ENCODE assay signal across 1 cellular context in the genomic region with DNA sequence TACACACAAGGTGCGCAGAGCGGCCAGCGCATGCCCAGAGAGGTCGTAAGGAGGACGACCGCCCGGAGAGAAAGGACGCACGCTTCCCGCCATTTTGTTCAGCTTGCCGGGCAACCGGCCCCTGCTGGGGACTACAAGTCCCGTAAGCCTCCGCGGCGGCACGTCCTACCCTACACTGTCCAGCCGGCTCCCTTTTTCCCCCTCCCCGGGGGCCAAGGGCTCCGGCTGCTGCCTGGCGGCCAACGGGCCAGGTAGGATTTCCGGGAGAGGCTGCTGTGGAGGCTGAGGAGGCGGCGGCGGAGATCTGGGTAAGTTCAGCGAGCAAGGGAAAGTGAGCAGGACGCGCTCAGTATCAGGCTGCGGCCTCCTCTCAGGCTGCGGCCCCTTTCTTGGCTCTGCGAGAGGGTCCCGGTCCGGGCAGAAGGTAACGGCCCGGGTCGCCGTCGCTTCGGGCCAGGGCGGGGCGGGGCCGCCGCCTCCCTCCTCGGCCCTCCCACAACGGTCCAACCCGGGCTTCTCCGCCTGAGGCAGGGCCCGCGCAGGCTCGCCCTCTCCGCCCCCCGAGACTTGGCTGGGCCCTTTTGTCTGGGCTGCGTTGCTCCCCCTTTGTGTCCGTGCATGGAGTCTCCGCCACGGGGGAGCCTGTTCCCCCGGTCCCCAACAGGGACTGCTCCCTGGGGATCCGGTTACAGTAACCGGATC.
TF ChIP-seq lines count a peak whose summit lies in the region.

Gene PHACTR4, plus strand, starts transcription at position 223 of the 702 bp plus-strand sequence. CDS start 37,708 bp downstream, outside the sequence.

TF ChIP-seq in HepG2, 621 proteins besides CTCF, POLR2A, EP300 and RAD21 (continued from another document and continues in another):
- no peak for TF ChIP-seq TRIM22 (IDR thresholded peaks at IDR 0.05)
- TF ChIP-seq MAX (IDR thresholded peaks at IDR 0.05), result peak; percentile 73; the same call in 1 of the 2 replicates
- TF ChIP-seq ZNF615 (CRISPR knock-in tag; IDR thresholded peaks at IDR 0.05; ENCODE audit: borderline replicate concordance), result 0 out of 2 replicates have a peak, but pooled peaks have one; percentile 5
- TF ChIP-seq, protein P1, sequence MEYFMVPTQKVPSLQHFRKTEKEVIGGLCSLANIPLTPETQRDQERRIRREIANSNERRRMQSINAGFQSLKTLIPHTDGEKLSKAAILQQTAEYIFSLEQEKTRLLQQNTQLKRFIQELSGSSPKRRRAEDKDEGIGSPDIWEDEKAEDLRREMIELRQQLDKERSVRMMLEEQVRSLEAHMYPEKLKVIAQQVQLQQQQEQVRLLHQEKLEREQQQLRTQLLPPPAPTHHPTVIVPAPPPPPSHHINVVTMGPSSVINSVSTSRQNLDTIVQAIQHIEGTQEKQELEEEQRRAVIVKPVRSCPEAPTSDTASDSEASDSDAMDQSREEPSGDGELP (IDR thresholded peaks at IDR 0.05; ENCODE audit: borderline replicate concordance, low read depth), result peak; percentile 65; the same call in 1 of the 2 replicates
- TF ChIP-seq, protein P2, sequence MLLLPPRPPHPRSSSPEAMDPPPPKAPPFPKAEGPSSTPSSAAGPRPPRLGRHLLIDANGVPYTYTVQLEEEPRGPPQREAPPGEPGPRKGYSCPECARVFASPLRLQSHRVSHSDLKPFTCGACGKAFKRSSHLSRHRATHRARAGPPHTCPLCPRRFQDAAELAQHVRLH (CRISPR knock-in tag; IDR thresholded peaks at IDR 0.05; ENCODE audit: borderline replicate concordance, low read depth), result peak; percentile 87
- no peak for TF ChIP-seq ZNF512 (CRISPR knock-in tag; IDR thresholded peaks at IDR 0.05)
- TF ChIP-seq SRY (CRISPR knock-in tag; IDR thresholded peaks at IDR 0.05), result peak; percentile 38; the same call in 1 of the 2 replicates
- no peak for TF ChIP-seq ZZZ3 (CRISPR knock-in tag; IDR thresholded peaks at IDR 0.05; ENCODE audit: borderline replicate concordance)
- no peak for TF ChIP-seq ZNF766 (CRISPR knock-in tag; IDR thresholded peaks at IDR 0.05; ENCODE audit: borderline replicate concordance)
- peak; percentile 33; the same call in 1 of the 2 replicates for TF ChIP-seq ZNF556 (CRISPR knock-in tag; IDR thresholded peaks at IDR 0.05; ENCODE audit: borderline replicate concordance)
- TF ChIP-seq ZBTB42 (CRISPR knock-in tag; IDR thresholded peaks at IDR 0.05), result no peak
- TF ChIP-seq, protein P3, sequence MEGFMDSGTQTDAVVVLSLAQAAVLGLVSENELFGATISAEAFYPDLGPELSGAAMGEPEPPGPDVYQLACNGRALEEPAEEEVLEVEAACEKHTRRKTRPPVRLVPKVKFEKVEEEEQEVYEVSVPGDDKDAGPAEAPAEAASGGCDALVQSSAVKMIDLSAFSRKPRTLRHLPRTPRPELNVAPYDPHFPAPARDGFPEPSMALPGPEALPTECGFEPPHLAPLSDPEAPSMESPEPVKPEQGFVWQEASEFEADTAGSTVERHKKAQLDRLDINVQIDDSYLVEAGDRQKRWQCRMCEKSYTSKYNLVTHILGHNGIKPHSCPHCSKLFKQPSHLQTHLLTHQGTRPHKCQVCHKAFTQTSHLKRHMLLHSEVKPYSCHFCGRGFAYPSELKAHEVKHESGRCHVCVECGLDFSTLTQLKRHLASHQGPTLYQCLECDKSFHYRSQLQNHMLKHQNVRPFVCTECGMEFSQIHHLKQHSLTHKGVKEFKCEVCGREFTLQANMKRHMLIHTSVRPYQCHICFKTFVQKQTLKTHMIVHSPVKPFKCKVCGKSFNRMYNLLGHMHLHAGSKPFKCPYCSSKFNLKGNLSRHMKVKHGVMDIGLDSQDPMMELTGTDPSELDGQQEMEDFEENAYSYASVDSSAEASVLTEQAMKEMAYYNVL (CRISPR knock-in tag; IDR thresholded peaks at IDR 0.05; ENCODE audit: borderline replicate concordance), result 0 out of 2 replicates have a peak, but pooled peaks have one; percentile 23
- no peak for TF ChIP-seq SNAI1 (CRISPR knock-in tag; IDR thresholded peaks at IDR 0.05; ENCODE audit: borderline replicate concordance)
- peak; percentile 92 for TF ChIP-seq NCOR1 (IDR thresholded peaks at IDR 0.05; ENCODE audit: borderline replicate concordance, low read length)
- no peak for TF ChIP-seq ELK4 (CRISPR knock-in tag; IDR thresholded peaks at IDR 0.05; ENCODE audit: borderline replicate concordance)
- TF ChIP-seq, protein P4, sequence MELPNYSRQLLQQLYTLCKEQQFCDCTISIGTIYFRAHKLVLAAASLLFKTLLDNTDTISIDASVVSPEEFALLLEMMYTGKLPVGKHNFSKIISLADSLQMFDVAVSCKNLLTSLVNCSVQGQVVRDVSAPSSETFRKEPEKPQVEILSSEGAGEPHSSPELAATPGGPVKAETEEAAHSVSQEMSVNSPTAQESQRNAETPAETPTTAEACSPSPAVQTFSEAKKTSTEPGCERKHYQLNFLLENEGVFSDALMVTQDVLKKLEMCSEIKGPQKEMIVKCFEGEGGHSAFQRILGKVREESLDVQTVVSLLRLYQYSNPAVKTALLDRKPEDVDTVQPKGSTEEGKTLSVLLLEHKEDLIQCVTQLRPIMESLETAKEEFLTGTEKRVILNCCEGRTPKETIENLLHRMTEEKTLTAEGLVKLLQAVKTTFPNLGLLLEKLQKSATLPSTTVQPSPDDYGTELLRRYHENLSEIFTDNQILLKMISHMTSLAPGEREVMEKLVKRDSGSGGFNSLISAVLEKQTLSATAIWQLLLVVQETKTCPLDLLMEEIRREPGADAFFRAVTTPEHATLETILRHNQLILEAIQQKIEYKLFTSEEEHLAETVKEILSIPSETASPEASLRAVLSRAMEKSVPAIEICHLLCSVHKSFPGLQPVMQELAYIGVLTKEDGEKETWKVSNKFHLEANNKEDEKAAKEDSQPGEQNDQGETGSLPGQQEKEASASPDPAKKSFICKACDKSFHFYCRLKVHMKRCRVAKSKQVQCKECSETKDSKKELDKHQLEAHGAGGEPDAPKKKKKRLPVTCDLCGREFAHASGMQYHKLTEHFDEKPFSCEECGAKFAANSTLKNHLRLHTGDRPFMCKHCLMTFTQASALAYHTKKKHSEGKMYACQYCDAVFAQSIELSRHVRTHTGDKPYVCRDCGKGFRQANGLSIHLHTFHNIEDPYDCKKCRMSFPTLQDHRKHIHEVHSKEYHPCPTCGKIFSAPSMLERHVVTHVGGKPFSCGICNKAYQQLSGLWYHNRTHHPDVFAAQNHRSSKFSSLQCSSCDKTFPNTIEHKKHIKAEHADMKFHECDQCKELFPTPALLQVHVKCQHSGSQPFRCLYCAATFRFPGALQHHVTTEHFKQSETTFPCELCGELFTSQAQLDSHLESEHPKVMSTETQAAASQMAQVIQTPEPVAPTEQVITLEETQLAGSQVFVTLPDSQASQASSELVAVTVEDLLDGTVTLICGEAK (IDR thresholded peaks at IDR 0.05), result no peak
- TF ChIP-seq, protein P4 (CRISPR knock-in tag; IDR thresholded peaks at IDR 0.05), result peak; percentile 67
- TF ChIP-seq GTF2F1 (IDR thresholded peaks at IDR 0.05; ENCODE audit: low read length), result no peak
- TF ChIP-seq SRSF4 (IDR thresholded peaks at IDR 0.05; ENCODE audit: low read depth, low read length, poor library complexity, severe bottlenecking), result no peak
- TF ChIP-seq HDAC1 (CRISPR knock-in tag; IDR thresholded peaks at IDR 0.05), result peak; percentile 68; the same call in 1 of the 2 replicates
- TF ChIP-seq ZNF317 (CRISPR knock-in tag; IDR thresholded peaks at IDR 0.05), result 0 out of 2 replicates have a peak, but pooled peaks have one; percentile 9
- peak; percentile 90 for TF ChIP-seq CCDC6 (CRISPR knock-in tag; IDR thresholded peaks at IDR 0.05)
- no peak for TF ChIP-seq TEAD2 (CRISPR knock-in tag; IDR thresholded peaks at IDR 0.05)
- TF ChIP-seq ZNF121 (CRISPR knock-in tag; IDR thresholded peaks at IDR 0.05), result 0 out of 2 replicates have a peak, but pooled peaks have one; percentile 47
- TF ChIP-seq TRIM24 (CRISPR knock-in tag; IDR thresholded peaks at IDR 0.05), result no peak
- peak; percentile 45; the same call in 1 of the 2 replicates for TF ChIP-seq FOXJ3 (CRISPR knock-in tag; IDR thresholded peaks at IDR 0.05; ENCODE audit: borderline replicate concordance)
- 0 out of 2 replicates have a peak, but pooled peaks have one; percentile 19 for TF ChIP-seq ZNF292 (CRISPR knock-in tag; IDR thresholded peaks at IDR 0.05; ENCODE audit: borderline replicate concordance, low read depth)
- no peak for TF ChIP-seq RFXAP (CRISPR knock-in tag; IDR thresholded peaks at IDR 0.05; ENCODE audit: borderline replicate concordance)
- no peak for TF ChIP-seq ZNF34 (CRISPR knock-in tag; IDR thresholded peaks at IDR 0.05; ENCODE audit: borderline replicate concordance)
- no peak; the same call in 1 of the 2 replicates for TF ChIP-seq NFKBIZ (CRISPR knock-in tag; IDR thresholded peaks at IDR 0.05)
- 0 out of 2 replicates have a peak, but pooled peaks have one; percentile 24 for TF ChIP-seq NCOA2 (CRISPR knock-in tag; IDR thresholded peaks at IDR 0.05)
- TF ChIP-seq PTBP1 (IDR thresholded peaks at IDR 0.05; ENCODE audit: low read depth, low read length, poor library complexity, severe bottlenecking), result peak; percentile 55
- TF ChIP-seq GRHL1 (CRISPR knock-in tag; conservative IDR thresholded peaks at IDR 0.05), result no peak
- peak; percentile 28; the same call in 1 of the 2 replicates for TF ChIP-seq RXRB (CRISPR knock-in tag; IDR thresholded peaks at IDR 0.05; ENCODE audit: borderline replicate concordance)
- TF ChIP-seq TAF15 (IDR thresholded peaks at IDR 0.05; ENCODE audit: low read depth, low read length, poor library complexity, severe bottlenecking), result peak; percentile 87
- no peak for TF ChIP-seq ZNF569 (CRISPR knock-in tag; IDR thresholded peaks at IDR 0.05; ENCODE audit: borderline replicate concordance)
- TF ChIP-seq ZNF136 (CRISPR knock-in tag; IDR thresholded peaks at IDR 0.05; ENCODE audit: low read depth), result no peak
- TF ChIP-seq GATAD2A (CRISPR knock-in tag; IDR thresholded peaks at IDR 0.05), result peak; percentile 42; the same call in 1 of the 2 replicates
